Comparison of ENCODE assay signal across 10 cellular contexts in the genomic region with DNA sequence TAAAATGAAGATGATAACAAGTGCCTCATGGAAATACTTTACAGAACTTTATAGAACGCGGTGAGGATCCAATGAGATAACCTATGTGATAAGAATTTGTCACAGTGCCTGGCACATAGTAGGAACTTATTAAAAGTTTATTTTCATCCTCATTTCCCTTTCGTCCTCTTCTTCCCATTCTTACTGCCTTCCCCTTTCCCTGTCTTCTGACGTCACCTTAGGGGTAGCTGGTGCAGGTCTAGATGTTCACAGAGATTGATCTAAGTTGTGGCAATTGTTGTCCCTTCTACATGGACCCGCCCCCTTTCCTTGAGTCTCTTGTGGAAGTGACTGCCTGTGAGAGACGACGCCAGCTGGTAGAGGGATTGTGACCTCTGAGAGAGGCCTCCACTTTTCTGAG. TPM values are rescaled to one million over a fixed set of nuclear protein-coding genes. Genes with fewer than 3 reads are reported as not detected.
"Had no signal": no experiment of that assay in that cellular context is flagged by ENCODE, and none has a peak within 500 bp of the region (broad histone marks: within the 10 kb centered on the region; RNA-seq: fewer than 3 reads in every experiment).

No MANE protein-coding gene starts in this region.

- H3K4me1 ChIP-seq: HAP-1 had no signal

- H3K4me3 ChIP-seq: GM23248, HAP-1 had no signal

- DNase-seq: GM23248, GOT3, H7, H9, HCEC 1CT, HFFc6 had no signal

- H3K4me1 Mint-ChIP-seq: H9 had no signal

- H2AFZ ChIP-seq: GM23248 had no signal

- H3K27ac ChIP-seq: GM23248 had no signal

- H3K9me3 ChIP-seq: HAP-1 had no signal

- FAIRE-seq: H1, H54 had no signal

- H3K9ac ChIP-seq: GM23248 had no signal

- H3K36me3 ChIP-seq: HAP-1 had no signal

- H3K27ac Mint-ChIP-seq: H9, HFFc6 had no signal

- ATAC-seq: HCT116 had no signal

- H3K4me3 Mint-ChIP-seq: H9, HFFc6 had no signal

RNA-seq across cellular contexts. Expression of a gene that starts 46.5 kb away (rescaled TPM):
- total RNA-seq: GM23248, H7 had no signal
- polyA plus RNA-seq: GM23248 had no signal
